22 cellular contexts compared by ENCODE assay signal in genomic region chr5:6623228-6623627, GRCh38. TPM values are rescaled to one million over a fixed set of nuclear protein-coding genes. Genes with fewer than 3 reads are reported as not detected.
DNase-seq lines count a peak whose midpoint lies in the region; ATAC-seq lines count a peak whose summit lies in the region.
"Had no signal": no experiment of that assay in that cellular context is flagged by ENCODE, and none has a peak within 500 bp of the region (broad histone marks: within the 10 kb centered on the region; RNA-seq: fewer than 3 reads in every experiment).

No MANE protein-coding gene starts in this region.

- H3K9me3 Mint-ChIP-seq in stimulated activated naive CD8-positive, alpha-beta T cell treated with anti-CD3 and anti-CD28 coated beads, Interleukin-15, Interleukin-2, amounts not matched to agents 100 ng/mL and 50 ng/mL, for 24 hours = peaks cover 7% of the 10 kb centered on the region
- peaks cover 5% of the 10 kb centered on the region in 2 donors for H3K9me3 Mint-ChIP-seq in stimulated activated naive CD8-positive, alpha-beta T cell treated with anti-CD3 and anti-CD28 coated beads, Interleukin-15, amount 100 ng/mL, for 72 hours

- peaks cover 30% of the 10 kb centered on the region for H3K4me1 Mint-ChIP-seq in stimulated activated naive CD8-positive, alpha-beta T cell treated with anti-CD3 and anti-CD28 coated beads, Interleukin-15, Interleukin-2, amounts not matched to agents 100 ng/mL and 50 ng/mL, for 24 hours (ENCODE audit: low read depth)
- peaks cover 20% of the 10 kb centered on the region for H3K4me1 Mint-ChIP-seq in stimulated activated naive CD8-positive, alpha-beta T cell treated with anti-CD3 and anti-CD28 coated beads, Interleukin-15, amount 100 ng/mL, for 72 hours
- H3K4me1 Mint-ChIP-seq: CD14-positive monocyte had no signal

- peaks cover 87% of the 10 kb centered on the region for H3K36me3 Mint-ChIP-seq in stimulated activated naive CD8-positive, alpha-beta T cell treated with anti-CD3 and anti-CD28 coated beads, Interleukin-15, Interleukin-2, amounts not matched to agents 100 ng/mL and 50 ng/mL, for 24 hours (ENCODE audit: low read depth)

- peak overlapping the region; percentile 14 for H3K27ac Mint-ChIP-seq in stimulated activated naive CD8-positive, alpha-beta T cell treated with anti-CD3 and anti-CD28 coated beads, Interleukin-15, Interleukin-2, amounts not matched to agents 100 ng/mL and 50 ng/mL, for 24 hours
- no peak overlapping the region for H3K27ac Mint-ChIP-seq in stimulated activated naive CD8-positive, alpha-beta T cell treated with anti-CD3 and anti-CD28 coated beads, Interleukin-15, amount 100 ng/mL, for 72 hours
- H3K27ac Mint-ChIP-seq: CD4-positive, CD25-positive, alpha-beta regulatory T cell had no signal

- intact Hi-C loops in cardiac septum (cut with DNase I) = no loop called here

- no peak for DNase-seq in stimulated activated naive CD8-positive, alpha-beta T cell treated with anti-CD3 and anti-CD28 coated beads, Interleukin-15, amount 100 ng/mL, for 72 hours
- DNase-seq in dermis blood vessel endothelial cell (peak; percentile 36), cardiac septum (ENCODE audit: low spot score) (no peak), NOMO-1 (lab: John Stamatoyannopoulos, UW; ENCODE audit: unreplicated experiment in 2 of 2) (no peak)
- DNase-seq: AML-193; BE2C; C1 segment of cervical spinal cord; CD4-positive, alpha-beta memory T cell; CD4-positive, CD25-positive, alpha-beta regulatory T cell; CD8-positive, alpha-beta memory T cell; COR-L47; DMS 273 treated with DMSO at 0.1 percent for 48 hours; DMS153; DMS53; DMS79; DND-41; EL; GDM1 had no signal

- no peak for ATAC-seq in stimulated activated naive CD8-positive, alpha-beta T cell treated with anti-CD3 and anti-CD28 coated beads, Interleukin-15, amount 100 ng/mL, for 72 hours
- ATAC-seq: A549, GM12878 had no signal

- no peaks in the 10 kb centered on the region for H3K27me3 Mint-ChIP-seq in stimulated activated naive CD8-positive, alpha-beta T cell treated with anti-CD3 and anti-CD28 coated beads, Interleukin-15, Interleukin-2, amounts not matched to agents 100 ng/mL and 50 ng/mL, for 24 hours
- no peaks in the 10 kb centered on the region for H3K27me3 Mint-ChIP-seq in stimulated activated naive CD8-positive, alpha-beta T cell treated with anti-CD3 and anti-CD28 coated beads, Interleukin-15, amount 100 ng/mL, for 72 hours
- H3K27me3 Mint-ChIP-seq: CD4-positive, alpha-beta memory T cell; CD4-positive, CD25-positive, alpha-beta regulatory T cell; CD8-positive, alpha-beta memory T cell had no signal

- H3K4me3 Mint-ChIP-seq in stimulated activated naive CD8-positive, alpha-beta T cell treated with anti-CD3 and anti-CD28 coated beads, Interleukin-15, Interleukin-2, amounts not matched to agents 100 ng/mL and 50 ng/mL, for 24 hours = no peak overlapping the region
- H3K4me3 Mint-ChIP-seq in stimulated activated naive CD8-positive, alpha-beta T cell treated with anti-CD3 and anti-CD28 coated beads, Interleukin-15, amount 100 ng/mL, for 72 hours = no peak overlapping the region
- H3K4me3 Mint-ChIP-seq: CD14-positive monocyte; CD4-positive, alpha-beta memory T cell; CD4-positive, CD25-positive, alpha-beta regulatory T cell had no signal

RNA-seq across cellular contexts. Expression of gene NSUN2, which starts 9.6 kb away (rescaled TPM):
- total RNA-seq in dermis blood vessel endothelial cell (64.5 and 80.0 TPM in 2 replicates), cardiac septum (39.9 TPM)

RNA-seq across cellular contexts. Expression of gene SRD5A1, which starts 10.0 kb away (rescaled TPM):
- total RNA-seq in dermis blood vessel endothelial cell = 13.2 and 14.1 TPM in 2 replicates
- 4.2 TPM for total RNA-seq in cardiac septum
